In the genomic region with DNA sequence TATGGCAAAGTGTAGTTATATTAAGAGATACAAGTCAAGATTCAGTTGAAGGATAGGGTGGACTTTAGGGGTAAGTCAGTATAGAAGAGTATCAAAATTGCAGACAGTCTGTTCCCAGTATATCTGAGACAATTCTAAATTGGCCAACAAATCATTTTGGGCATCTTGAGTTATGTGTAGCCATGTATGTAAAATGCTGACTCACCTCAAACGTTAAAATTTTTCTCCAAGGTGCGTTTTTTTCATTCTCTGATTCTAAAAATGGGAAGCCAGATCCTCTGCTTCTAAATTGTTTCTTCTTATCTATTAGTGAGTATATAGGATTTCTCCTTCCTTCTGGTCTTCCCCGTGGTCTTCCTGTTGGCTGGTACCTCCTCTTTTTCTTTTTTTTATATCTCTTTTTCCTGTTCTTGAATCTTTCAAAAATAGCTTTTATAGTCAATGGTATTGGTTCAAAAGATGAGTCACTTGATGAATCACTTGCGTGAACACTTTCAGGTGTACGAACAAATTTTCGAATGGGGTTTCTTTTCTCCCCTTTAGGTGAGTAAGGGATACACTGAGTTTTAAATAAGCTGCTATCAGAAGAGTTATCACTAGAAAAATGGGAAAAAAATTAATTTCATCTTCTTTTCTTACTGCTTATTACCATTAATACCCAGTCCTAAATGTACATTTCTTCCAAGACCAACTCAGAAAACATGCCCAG, we compare ENCODE assay signal across 8 cellular contexts. TPM values are rescaled to one million over a fixed set of nuclear protein-coding genes. Genes with fewer than 3 reads are reported as not detected.
DNase-seq lines count a peak whose midpoint lies in the region; ATAC-seq and TF ChIP-seq lines count a peak whose summit lies in the region.

No MANE protein-coding gene starts in this region.

- no peak overlapping the region for H3K27ac ChIP-seq in CD8-positive, alpha-beta T cell (ENCODE audit: low read depth, low read length)
- H3K27ac ChIP-seq in IMR-90 (ENCODE audit: insufficient read depth, low read length) (no peak overlapping the region), mesodermal cell (ENCODE audit: low read depth, low read length, severe bottlenecking) (no peak overlapping the region), WERI-Rb-1 (no peak overlapping the region)

- H3K79me1 ChIP-seq in IMR-90 (ENCODE audit: low read depth in 1 of 2, low read length in 2 of 2), result peaks cover 7 to 33% of the 10 kb centered on the region in 2 experiments; a peak in 2 of 4 replicates

- H3K4me3 ChIP-seq in CD8-positive, alpha-beta T cell (ENCODE audit: low read depth, low read length), result no peak overlapping the region
- H3K4me3 ChIP-seq in IMR-90 (ENCODE audit: insufficient read depth, low read depth, low read length), result no peak overlapping the region
- peak overlapping the region; percentile 98 for H3K4me3 ChIP-seq in adipocyte (ENCODE audit: low read length)
- peak overlapping the region; percentile 98 for H3K4me3 ChIP-seq in mesodermal cell (ENCODE audit: extremely low read depth, insufficient read depth, low read length, poor library complexity, severe bottlenecking)
- H3K4me3 ChIP-seq in WERI-Rb-1 (ENCODE audit: low read depth, low read length), result no peak overlapping the region

- intact Hi-C loops in CD8-positive, alpha-beta T cell (cut with DNase I, micrococcal nuclease), result loop anchor here in 1 of 2 experiments (1.0 kb wide), 2 partner anchors 9 to 76 kb away; no protein-coding TSS in a partner anchor
- intact Hi-C loops in IMR-90 (cut with micrococcal nuclease), result no loop called here

- no peak overlapping the region for H2AK5ac ChIP-seq in IMR-90 (ENCODE audit: low read depth, low read length)

- no peak overlapping the region for H2BK20ac ChIP-seq in IMR-90 (ENCODE audit: low read depth, low read length)

- no peak for TF ChIP-seq RAD21 in IMR-90 (IDR thresholded peaks at IDR 0.05; ENCODE audit: low read length)

- dilution Hi-C loops in IMR-90 (cut with HindIII; ENCODE audit: low sequenced_read_pairs, unreplicated experiment), result no loop called here

- H3K9ac ChIP-seq in IMR-90 (ENCODE audit: low read depth, low read length) (no peak overlapping the region), adipocyte (ENCODE audit: low read length) (peak overlapping the region; percentile 100)

- H3K36me3 ChIP-seq in CD8-positive, alpha-beta T cell (ENCODE audit: insufficient read depth, low read length), result peaks cover 48% of the 10 kb centered on the region
- H3K36me3 ChIP-seq in IMR-90 (ENCODE audit: control insufficient read depth, insufficient read depth, low read length) (peaks cover 37% of the 10 kb centered on the region), adipocyte (ENCODE audit: control insufficient read depth, insufficient read depth, low read length, severe bottlenecking) (peaks cover 67% of the 10 kb centered on the region), mesodermal cell (ENCODE audit: control insufficient read depth, insufficient read depth, low read length) (peaks cover 66% of the 10 kb centered on the region), WERI-Rb-1 (peaks cover 70% of the 10 kb centered on the region)

- H3K27ac Mint-ChIP-seq in CD8-positive, alpha-beta T cell, result peak overlapping the region; percentile 91

- H3K9me3 ChIP-seq in CD8-positive, alpha-beta T cell (ENCODE audit: low read length), result no peaks in the 10 kb centered on the region
- H3K9me3 ChIP-seq in IMR-90 (ENCODE audit: control insufficient read depth, insufficient read depth, low read length), result no peaks in the 10 kb centered on the region
- no peaks in the 10 kb centered on the region for H3K9me3 ChIP-seq in adipocyte (ENCODE audit: control insufficient read depth, low read length)
- no peaks in the 10 kb centered on the region for H3K9me3 ChIP-seq in mesodermal cell (ENCODE audit: control insufficient read depth, low read length)
- no peaks in the 10 kb centered on the region for H3K9me3 ChIP-seq in WERI-Rb-1 (ENCODE audit: severe bottlenecking)

- no peaks in the 10 kb centered on the region for H3K9me3 Mint-ChIP-seq in CD8-positive, alpha-beta T cell

- H3K4me1 Mint-ChIP-seq in CD8-positive, alpha-beta T cell (ENCODE audit: low read depth), result peaks cover 81% of the 10 kb centered on the region

- ATAC-seq in CD8-positive, alpha-beta T cell, result no peak
- no peak for ATAC-seq in IMR-90 (ENCODE audit: low read depth)
- no peak for ATAC-seq in HG03342 (IDR thresholded peaks at IDR 0.05; ENCODE audit: unreplicated experiment)
- ATAC-seq in GM18867 (IDR thresholded peaks at IDR 0.05; ENCODE audit: unreplicated experiment), result no peak

- H3K9me1 ChIP-seq in IMR-90 (ENCODE audit: insufficient read depth, low read length), result peaks cover 2% of the 10 kb centered on the region; the same call in 1 of the 2 replicates

- peak overlapping the region; percentile 10 for H2BK5ac ChIP-seq in IMR-90 (ENCODE audit: low read depth, low read length, poor library complexity, severe bottlenecking)

- H2AFZ ChIP-seq in IMR-90 (replicated peaks; ENCODE audit: low read length, poor library complexity), result no peak overlapping the region

- H4K8ac ChIP-seq in IMR-90 (ENCODE audit: low read depth in 2 of 2, low read length in 2 of 2), result no peak overlapping the region

- no peak overlapping the region for H2BK15ac ChIP-seq in IMR-90 (ENCODE audit: low read depth, low read length)

- peaks cover 75% of the 10 kb centered on the region for H3K4me1 ChIP-seq in CD8-positive, alpha-beta T cell (ENCODE audit: insufficient read depth, low read length)
- H3K4me1 ChIP-seq in IMR-90 (ENCODE audit: control insufficient read depth, insufficient read depth, low read length) (peaks cover 6% of the 10 kb centered on the region), adipocyte (ENCODE audit: control insufficient read depth, insufficient read depth, low read length) (peaks cover 63% of the 10 kb centered on the region), mesodermal cell (ENCODE audit: control insufficient read depth, insufficient read depth, low read length, poor library complexity, severe bottlenecking) (peaks cover 8% of the 10 kb centered on the region)

- H3K4ac ChIP-seq in IMR-90 (ENCODE audit: low read depth, low read length), result no peak overlapping the region

- H2AK9ac ChIP-seq in IMR-90 (replicated peaks; ENCODE audit: low read depth, low read length, poor library complexity), result no peak overlapping the region

- no TSS peak for BruUV-seq in IMR-90 (replicated peaks; lab: Mats Ljungman, UMichigan)

- H3K4me2 ChIP-seq in IMR-90 (ENCODE audit: low read depth, low read length), result peak overlapping the region; percentile 87

- H3K23ac ChIP-seq in IMR-90 (ENCODE audit: low read depth, low read length), result peak overlapping the region; percentile 27; the same call in 1 of the 2 replicates

- in situ Hi-C loops in IMR-90 (cut with MboI; ENCODE audit: low sequenced_read_pairs), result loop anchor here (10.0 kb wide), 1 partner anchor 397 kb away; no protein-coding TSS in a partner anchor

- no peak for TF ChIP-seq CTCF in CD8-positive, alpha-beta T cell (IDR thresholded peaks at IDR 0.05)
- TF ChIP-seq CTCF in IMR-90 (conservative IDR thresholded peaks at IDR 0.05; ENCODE audit: low read depth, low read length) (no peak), WERI-Rb-1 (IDR thresholded peaks at IDR 0.05; ENCODE audit: low read depth, low read length) (no peak)

- peak overlapping the region; percentile 100 for H3K4me3 Mint-ChIP-seq in CD8-positive, alpha-beta T cell

- CTCF ChIA-PET in CD8-positive, alpha-beta T cell (lab: Charles Lee), result interaction anchor here (1.2 kb wide), 1 partner anchor 13 kb away, joined by 3 read pairs; no protein-coding TSS in a partner anchor
- CTCF ChIA-PET in IMR-90 (lab: Yijun Ruan, JAX), result no interaction called here

- H4K20me1 ChIP-seq in IMR-90 (ENCODE audit: insufficient read depth, low read length), result peaks cover 66% of the 10 kb centered on the region

- TF ChIP-seq POLR2A in IMR-90 (IDR thresholded peaks at IDR 0.05; ENCODE audit: low read depth, low read length), result no peak

- POLR2A ChIA-PET in CD8-positive, alpha-beta T cell (lab: Charles Lee), result interaction anchor here (1.6 to 5.3 kb wide), 2 partner anchors 9 to 46 kb away, joined by 5 to 78 read pairs; a partner anchor contains a TSS
- POLR2A ChIA-PET in IMR-90 (lab: Charles Lee; ENCODE audit: unreplicated experiment), result interaction anchor here (0.6 kb wide), 1 partner anchor 734 kb away, joined by 10 read pairs; no protein-coding TSS in a partner anchor

- H3K56ac ChIP-seq in IMR-90 (ENCODE audit: extremely low read depth, insufficient read depth, low read length), result no peak overlapping the region

- H4K5ac ChIP-seq in IMR-90 (ENCODE audit: low read depth, low read length), result no peak overlapping the region

- no peak overlapping the region for H3K18ac ChIP-seq in IMR-90 (ENCODE audit: low read depth, low read length)

- WGBS in IMR-90 (ENCODE audit: extremely low coverage in 2 of 2, insufficient read length in 1 of 2), 2 experiments, result no CpG with 5 or more reads among the region's 6 CpGs
- 67 to 100% methylated on average over 1 of the region's 6 CpGs for WGBS in mesodermal cell (ENCODE audit: insufficient coverage in 2 of 2), 2 experiments

- H2BK120ac ChIP-seq in IMR-90 (ENCODE audit: low read depth, low read length), result no peak overlapping the region

- no peak overlapping the region for H3K14ac ChIP-seq in IMR-90 (replicated peaks; ENCODE audit: low read depth, low read length)

- no peaks in the 10 kb centered on the region for H3K27me3 Mint-ChIP-seq in CD8-positive, alpha-beta T cell (ENCODE audit: low read depth)

- H3K36me3 Mint-ChIP-seq in CD8-positive, alpha-beta T cell, result peaks cover 84% of the 10 kb centered on the region

- H3K27me3 ChIP-seq in CD8-positive, alpha-beta T cell (ENCODE audit: insufficient read depth, low read length), result no peaks in the 10 kb centered on the region
- H3K27me3 ChIP-seq in IMR-90 (ENCODE audit: control insufficient read depth, insufficient read depth, low read length) (no peaks in the 10 kb centered on the region), adipocyte (replicated peaks; ENCODE audit: control insufficient read depth, insufficient read depth, low read length) (no peaks in the 10 kb centered on the region), WERI-Rb-1 (ENCODE audit: insufficient read depth, low read depth, severe bottlenecking) (no peaks in the 10 kb centered on the region)

- no peak for DNase-seq in CD8-positive, alpha-beta T cell
- DNase-seq in IMR-90, result peak; percentile 18
- no peak for DNase-seq in adipocyte (ENCODE audit: low read depth)
- DNase-seq in WERI-Rb-1, result no peak
- no peak for DNase-seq in stimulated activated CD4-positive, alpha-beta T cell treated with anti-CD3 and anti-CD28 coated beads, Interleukin-2, amount 100 ng/mL, for 48 hours

- H4K91ac ChIP-seq in IMR-90 (ENCODE audit: insufficient read depth, low read depth, low read length), result no peak overlapping the region

RNA-seq across cellular contexts. Expression of a gene that starts 3.2 kb away (rescaled TPM):
- total RNA-seq in CD8-positive, alpha-beta T cell, result 100 to 1,000 TPM; 167 to 190 TPM
- total RNA-seq in IMR-90 (2012; rRNA removed), result 56.8 and 147 TPM in 2 replicates
- 94.8 and 133 TPM in 2 replicates for polyA plus RNA-seq in IMR-90 (2012; rRNA removed)
- 3.9 and 11.3 TPM in 2 replicates for polyA plus RNA-seq in IMR-90 (2012; cell fraction: cytosol; rRNA removed)
- polyA plus RNA-seq in IMR-90 (2012; cell fraction: nucleus; rRNA removed; ENCODE audit: low replicate concordance), result 30.6 and 222 TPM in 2 replicates
- polyA plus RNA-seq in mesodermal cell (2013, experiment 1 of 2), result 184 TPM
- polyA plus RNA-seq in mesodermal cell (2013, experiment 2 of 2), result 268 TPM

RNA-seq across cellular contexts. Expression of a gene that starts 3.4 kb away (rescaled TPM):
- total RNA-seq in CD8-positive, alpha-beta T cell, result 1 to 10 TPM; 7.7 to 9.4 TPM
- total RNA-seq in IMR-90 (2012; rRNA removed), result 16.0 and 21.4 TPM in 2 replicates
- polyA plus RNA-seq in IMR-90 (2012; rRNA removed), result 9.1 and 13.7 TPM in 2 replicates
- polyA plus RNA-seq in IMR-90 (2012; cell fraction: cytosol; rRNA removed), result 1.7 and 3.9 TPM in 2 replicates
- polyA plus RNA-seq in IMR-90 (2012; cell fraction: nucleus; rRNA removed; ENCODE audit: low replicate concordance), result 1.3 and 19.1 TPM in 2 replicates
- polyA plus RNA-seq in mesodermal cell (2013, experiment 1 of 2), result 23.9 TPM
- 27.6 TPM for polyA plus RNA-seq in mesodermal cell (2013, experiment 2 of 2)

RNA-seq across cellular contexts. Expression of a gene that starts 46.0 kb away (rescaled TPM):
- 10 to 100 TPM; 63.7 to 65.9 TPM for total RNA-seq in CD8-positive, alpha-beta T cell
- total RNA-seq in IMR-90 (2012; rRNA removed), result 23.3 and 34.7 TPM in 2 replicates
- polyA plus RNA-seq in IMR-90 (2012; rRNA removed), result 16.8 and 20.0 TPM in 2 replicates
- 7.7 and 7.9 TPM in 2 replicates for polyA plus RNA-seq in IMR-90 (2012; cell fraction: cytosol; rRNA removed)
- 23.9 and 39.7 TPM in 2 replicates for polyA plus RNA-seq in IMR-90 (2012; cell fraction: nucleus; rRNA removed; ENCODE audit: low replicate concordance)
- 28.0 TPM for polyA plus RNA-seq in mesodermal cell (2013, experiment 1 of 2)
- polyA plus RNA-seq in mesodermal cell (2013, experiment 2 of 2), result 27.1 TPM

Comparison
In these comparisons a context has a peak if more than half of its experiments do, and no peak if none do; other contexts are left out.
1. H3K4me3 ChIP-seq: peak in adipocyte (single experiment) and mesodermal cell (single experiment); none in CD8-positive, alpha-beta T cell (single experiment), IMR-90 (single experiment) and WERI-Rb-1 (single experiment).